26 cellular contexts compared by ENCODE assay signal in the genomic region with DNA sequence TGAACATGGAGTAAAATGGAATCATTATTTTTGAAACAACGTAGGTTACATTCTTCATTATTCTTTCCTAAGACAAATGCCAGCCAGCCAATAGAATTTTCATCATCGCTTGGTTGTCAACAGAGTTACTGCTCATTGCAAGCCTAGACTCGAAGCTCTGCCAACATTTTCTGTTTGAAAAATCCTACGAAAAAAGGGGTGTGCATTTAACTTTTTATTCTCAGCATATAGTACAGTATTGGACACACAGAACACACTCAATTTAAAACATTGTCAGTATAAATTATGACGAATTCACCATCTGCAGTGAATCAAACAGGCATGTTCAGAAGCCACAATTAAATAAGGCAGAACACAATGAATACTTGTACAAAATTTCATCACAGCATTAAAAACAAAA.
"Had no signal": no experiment of that assay in that cellular context is flagged by ENCODE, and none has a peak within 500 bp of the region (broad histone marks: within the 10 kb centered on the region; RNA-seq: fewer than 3 reads in every experiment).

No MANE protein-coding gene starts in this region.

- H3K36me3 ChIP-seq: colonic mucosa, esophagus squamous epithelium, heart right ventricle, neural progenitor cell, ovary, stomach, suprapubic skin, tibial nerve, upper lobe of right lung, vagina had no signal

- H3K9me3 ChIP-seq: colonic mucosa, esophagus squamous epithelium, heart right ventricle, ovary, stomach, suprapubic skin, tibial nerve, upper lobe of right lung, vagina had no signal

- H3K4me3 ChIP-seq: colonic mucosa, dorsolateral prefrontal cortex, esophagus squamous epithelium, heart right ventricle, lung, neural progenitor cell, ovary, stomach, suprapubic skin, tibial nerve, upper lobe of right lung, vagina had no signal

- H3K27ac ChIP-seq: colonic mucosa, epithelial cell of prostate, esophagus squamous epithelium, heart right ventricle, neural progenitor cell, ovary, stomach, suprapubic skin, upper lobe of right lung, vagina had no signal

- DNase-seq: colonic mucosa; dorsolateral prefrontal cortex; effector CD8-positive, alpha-beta T cell; esophagus squamous epithelium; heart right ventricle; hypothalamus; kidney; left cardiac atrium; left ventricle myocardium superior; mesenchymal stem cell; midbrain; nucleus accumbens; ovary; right cardiac atrium; small intestine; stimulated activated CD4-positive, alpha-beta T cell treated with anti-CD3 and anti-CD28 coated beads, Interleukin-12 subunit alpha, Interleukin-12 subunit beta, amount 100 ng/mL, for 4 hours; stimulated activated naive CD4-positive, alpha-beta T cell; stomach; upper lobe of right lung had no signal

- H3K4me1 ChIP-seq: colonic mucosa, esophagus squamous epithelium, neural progenitor cell, suprapubic skin, upper lobe of right lung had no signal

- H3K27me3 ChIP-seq: colonic mucosa, dorsolateral prefrontal cortex, esophagus squamous epithelium, heart right ventricle, neural progenitor cell, ovary, stomach, suprapubic skin, tibial nerve, upper lobe of right lung, vagina had no signal

- ATAC-seq: heart right ventricle; left cardiac atrium; left ventricle myocardium superior; natural killer cell treated with Interleukin-12 subunit alpha and Interleukin-12 subunit beta and Interleukin-15 and Interleukin-18, amount 100 ng/mL, for 72 hours; right cardiac atrium; upper lobe of right lung had no signal
